9 cellular contexts compared by ENCODE assay signal in the genomic region with DNA sequence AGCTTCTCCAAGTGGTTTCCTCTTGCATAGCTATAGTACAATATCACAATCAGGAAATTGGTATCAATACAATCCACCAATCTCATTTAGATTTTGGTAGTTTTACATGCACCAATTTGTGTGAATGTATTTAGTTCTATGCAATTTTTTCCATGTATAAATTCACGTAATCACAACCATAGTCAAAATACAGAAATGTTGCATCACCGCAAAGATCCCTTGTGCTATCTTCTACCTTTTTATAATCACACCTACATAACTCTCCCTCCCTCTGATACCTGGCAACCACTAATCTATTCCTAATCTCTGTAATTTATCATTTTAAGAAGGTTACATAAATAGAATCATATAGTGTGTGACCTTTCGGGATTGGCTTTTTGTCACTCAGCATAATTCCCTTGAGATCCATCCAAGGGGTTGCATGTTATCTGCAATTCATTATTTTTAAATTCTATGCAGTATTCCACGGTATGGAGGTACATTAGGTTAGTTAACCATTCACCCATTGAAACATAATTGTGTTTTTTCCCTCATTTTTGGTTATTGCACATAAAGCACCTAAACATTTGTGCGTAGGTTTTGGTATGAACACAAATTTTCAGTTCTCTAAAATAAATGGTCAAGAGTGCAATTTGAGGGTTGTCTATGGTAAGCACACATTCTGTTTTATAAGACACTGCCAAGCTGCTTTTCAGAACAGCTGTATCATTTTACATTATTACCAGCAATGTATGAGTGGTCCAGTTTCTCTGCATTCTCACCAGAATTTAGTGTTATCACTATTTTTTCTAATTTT.
"Had no signal": no experiment of that assay in that cellular context is flagged by ENCODE, and none has a peak within 500 bp of the region (broad histone marks: within the 10 kb centered on the region; RNA-seq: fewer than 3 reads in every experiment).

No MANE protein-coding gene starts in this region.

- FAIRE-seq: H1, H54, HTR-8/SVneo had no signal

- H3K4me1 Mint-ChIP-seq: GM23338, H9 had no signal

- H3K27ac ChIP-seq: KMS-11 had no signal

- H3K4me2 ChIP-seq: GM23338, KMS-11 had no signal

- H3K9ac ChIP-seq: KMS-11 had no signal

- ATAC-seq: GM23338 had no signal

- H2AFZ ChIP-seq: GM23338 had no signal

- H3K4me3 ChIP-seq: GM23338 had no signal

- DNase-seq: H9, HCEC 1CT, Karpas-422, KBM-7 had no signal

- H3K4me3 Mint-ChIP-seq: GM23338, H9 had no signal

- H3K27ac Mint-ChIP-seq: GM23338, H9 had no signal
